In the genomic region with DNA sequence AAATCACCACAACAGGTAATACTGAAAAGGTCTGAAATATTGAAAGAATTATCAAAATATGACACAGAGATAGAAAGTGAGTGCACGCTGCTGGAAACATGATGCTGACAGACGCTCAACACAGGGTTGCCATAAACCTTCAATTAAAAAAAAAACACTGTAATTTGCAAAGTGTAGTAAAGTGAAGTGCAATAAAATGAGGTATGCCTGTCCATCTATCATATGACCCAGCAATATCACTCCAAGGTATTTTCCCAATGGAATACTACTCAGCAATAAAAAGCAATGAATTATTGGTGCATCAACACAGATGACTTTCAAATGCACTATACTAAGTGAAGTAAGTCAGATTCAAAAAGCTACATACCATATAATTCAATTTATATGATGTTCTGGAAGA, we compare ENCODE assay signal across 26 cellular contexts.
"Had no signal": no experiment of that assay in that cellular context is flagged by ENCODE, and none has a peak within 500 bp of the region (broad histone marks: within the 10 kb centered on the region; RNA-seq: fewer than 3 reads in every experiment).

No MANE protein-coding gene starts in this region.

- H3K4me3 ChIP-seq: coronary artery, esophagus muscularis mucosa, gastroesophageal sphincter, heart right ventricle, neural progenitor cell, prostate gland, right atrium auricular region, smooth muscle cell, suprapubic skin, vagina had no signal

- H3K4me2 ChIP-seq: neural progenitor cell, smooth muscle cell had no signal

- DNase-seq: dermis blood vessel endothelial cell; effector memory CD4-positive, alpha-beta T cell; foreskin keratinocyte; heart right ventricle; hippocampal formation; immature natural killer cell; islet precursor cell; mesenchymal stem cell; naive thymus-derived CD4-positive, alpha-beta T cell; stimulated activated CD4-positive, alpha-beta T cell treated with anti-CD3 and anti-CD28 coated beads, Interleukin-12 subunit alpha, Interleukin-12 subunit beta, amount 100 ng/mL, for 4 hours; stimulated activated CD4-positive, alpha-beta T cell treated with anti-CD3 and anti-CD28 coated beads, Interleukin-1b, Interleukin-23, amount 100 ng/mL, for 48 hours; stimulated activated CD4-positive, alpha-beta T cell treated with anti-CD3 and anti-CD28 coated beads, Interleukin-4, amount 100 ng/mL, for 1 hour; stimulated activated CD8-positive, alpha-beta memory T cell treated with anti-CD3 and anti-CD28 coated beads, Interleukin-4, amount 100 ng/mL, for 48 hours; stimulated activated naive CD4-positive, alpha-beta T cell; stimulated activated naive CD8-positive, alpha-beta T cell treated with anti-CD3 and anti-CD28 coated beads, Interleukin-15, amount 100 ng/mL, for 72 hours; trophoblast cell had no signal

- H3K27me3 ChIP-seq: esophagus muscularis mucosa, foreskin keratinocyte, gastroesophageal sphincter, heart right ventricle, neural progenitor cell, right atrium auricular region, suprapubic skin, vagina had no signal

- FAIRE-seq: endothelial cell of umbilical vein had no signal

- H3K4me1 ChIP-seq: esophagus muscularis mucosa, foreskin keratinocyte, neural progenitor cell, prostate gland, right atrium auricular region, suprapubic skin, vagina had no signal

- H2AFZ ChIP-seq: neural progenitor cell had no signal

- H3K9me3 ChIP-seq: esophagus muscularis mucosa, prostate gland, right atrium auricular region, suprapubic skin, vagina had no signal

- H3K9ac ChIP-seq: neural progenitor cell had no signal

- H3K27ac ChIP-seq: coronary artery, esophagus muscularis mucosa, foreskin keratinocyte, gastroesophageal sphincter, heart right ventricle, neural progenitor cell, prostate gland, right atrium auricular region, suprapubic skin, vagina had no signal

- H3K36me3 ChIP-seq: prostate gland, right atrium auricular region, vagina had no signal
